In the genomic region with DNA sequence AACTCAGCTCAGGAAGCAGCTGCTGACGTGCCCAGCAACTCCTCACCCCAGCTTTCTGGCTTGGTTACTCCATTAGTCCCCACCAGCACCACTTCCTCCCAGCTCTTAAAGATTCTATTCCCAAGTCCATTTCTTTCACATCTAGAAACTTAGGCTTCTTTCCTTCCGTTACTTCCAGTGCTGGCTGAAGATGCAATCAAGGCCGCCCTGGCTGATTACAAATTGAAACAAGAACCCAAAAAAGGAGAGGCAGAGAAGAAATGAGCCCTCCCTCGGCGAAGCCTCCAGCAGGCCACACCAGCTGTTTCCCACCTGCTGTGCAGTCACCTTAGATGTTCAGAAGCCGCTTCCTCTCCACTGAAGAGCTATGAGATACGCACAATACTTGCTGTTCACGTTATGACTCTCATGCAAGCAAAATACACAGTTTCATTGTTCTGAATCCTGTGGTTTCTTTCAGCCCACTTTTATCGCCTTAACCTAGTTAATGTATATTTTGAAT, we compare ENCODE assay signal across 9 cellular contexts. TPM values are rescaled to one million over a fixed set of nuclear protein-coding genes. Genes with fewer than 3 reads are reported as not detected.
A peak's percentile ranks its signal among the peaks of the same experiment; 100 is the strongest.
DNase-seq lines count a peak whose midpoint lies in the region; ATAC-seq and TF ChIP-seq lines count a peak whose summit lies in the region.
"Had no signal": no experiment of that assay in that cellular context is flagged by ENCODE, and none has a peak within 500 bp of the region (broad histone marks: within the 10 kb centered on the region; RNA-seq: fewer than 3 reads in every experiment).

No MANE protein-coding gene starts in this region.

- in situ Hi-C loops in transverse colon (cut with MboI; ENCODE audit: low pct_ligation_motif_present in 1 of 4, low pct_unique_long_range_greater_than_20kb in 1 of 4, low sequenced_read_pairs in 3 of 4), result loop anchor here in 3 of 4 donors (5.0 to 25.0 kb wide), 4 partner anchors 46 to 519 kb away; a partner anchor contains a TSS

- no peak overlapping the region for H2AK5ac ChIP-seq in mesendoderm (ENCODE audit: low read length)

- H3K4ac ChIP-seq in mesendoderm (ENCODE audit: low read depth, low read length), result no peak overlapping the region

- TF ChIP-seq POLR2A in transverse colon (IDR thresholded peaks at IDR 0.05) (no peak), testis (IDR thresholded peaks at IDR 0.05) (no peak)

- POLR2A ChIA-PET in activated CD4-positive, alpha-beta T cell treated with anti-CD3 and anti-CD28 coated beads for 36 hours (lab: Charles Lee), result interaction anchor here (0.6 to 1.4 kb wide), 7 partner anchors 9 to 67 kb away, joined by 3 to 10 read pairs (median 4); a partner anchor contains a TSS

- 63 to 79% methylated on average over 8 to 9 of the region's 9 CpGs for WGBS in transverse colon (ENCODE audit: low coverage in 1 of 2), 2 donors
- WGBS in mesendoderm (ENCODE audit: extremely low coverage, insufficient coverage, low lambda C conversion rate), result no CpG with 5 or more reads among the region's 9 CpGs
- WGBS in testis, 2 donors, result 55 to 67% methylated on average over 9 of the region's 9 CpGs

- H4K8ac ChIP-seq in mesendoderm (ENCODE audit: low read depth, low read length), result no peak overlapping the region

- H3K27me3 Mint-ChIP-seq in activated CD4-positive, alpha-beta T cell treated with anti-CD3 and anti-CD28 coated beads for 36 hours, result no peaks in the 10 kb centered on the region

- no peak overlapping the region for H3K4me2 ChIP-seq in mesendoderm (ENCODE audit: low read length)

- H3K36me3 Mint-ChIP-seq in activated CD4-positive, alpha-beta T cell treated with anti-CD3 and anti-CD28 coated beads for 36 hours (ENCODE audit: low read depth), result peaks cover 49% of the 10 kb centered on the region

- no peak for TF ChIP-seq EP300 in transverse colon (IDR thresholded peaks at IDR 0.05; ENCODE audit: low read depth)

- H2BK5ac ChIP-seq in mesendoderm (ENCODE audit: low read length), result no peak overlapping the region

- peak overlapping the region; percentile 29 for H3K4me3 Mint-ChIP-seq in activated CD4-positive, alpha-beta T cell treated with anti-CD3 and anti-CD28 coated beads for 36 hours

- TF ChIP-seq CTCF in transverse colon (IDR thresholded peaks at IDR 0.05) (no peak), testis (IDR thresholded peaks at IDR 0.05) (no peak)

- no peak overlapping the region for H3K18ac ChIP-seq in mesendoderm (ENCODE audit: low read length)

- peaks cover 0 to 51% (median 20%) of the 10 kb centered on the region in 4 donors for H3K36me3 ChIP-seq in transverse colon
- H3K36me3 ChIP-seq in mesendoderm (ENCODE audit: control insufficient read depth, insufficient read depth, low read length), result peaks cover 2% of the 10 kb centered on the region
- H3K36me3 ChIP-seq in testis (ENCODE audit: low read depth, missing control alignments), result no peaks in the 10 kb centered on the region

- no peaks in the 10 kb centered on the region for H3K79me1 ChIP-seq in mesendoderm (ENCODE audit: low read length)

- H3K9ac ChIP-seq in mesendoderm (ENCODE audit: low read length), result no peak overlapping the region

- CTCF ChIA-PET in activated CD4-positive, alpha-beta T cell treated with anti-CD3 and anti-CD28 coated beads for 36 hours (lab: Charles Lee), result interaction anchor here (0.7 to 12.8 kb wide), 13 partner anchors 10 to 382 kb away, joined by 3 to 270 read pairs (median 4); a partner anchor contains a TSS

- H3K4me3 ChIP-seq in transverse colon, result no peak overlapping the region
- no peak overlapping the region for H3K4me3 ChIP-seq in mesendoderm (ENCODE audit: low read length)
- H3K4me3 ChIP-seq in testis, result no peak overlapping the region

- H2BK15ac ChIP-seq in mesendoderm (replicated peaks; ENCODE audit: low read depth), result no peak overlapping the region

- intact Hi-C loops in activated CD4-positive, alpha-beta T cell treated with anti-CD3 and anti-CD28 coated beads for 36 hours (cut with DNase I, micrococcal nuclease), result loop anchor here (1.0 to 10.0 kb wide), 4 partner anchors 49 to 386 kb away; no protein-coding TSS in a partner anchor
- intact Hi-C loops in transverse colon (cut with DNase I; ENCODE audit: low total_unique reads) (loop anchor here (10.0 kb wide), 1 partner anchor 1614 kb away; a partner anchor contains a TSS), testis (cut with DNase I; ENCODE audit: low total_unique reads) (no loop called here)

- no peak overlapping the region for H2BK120ac ChIP-seq in mesendoderm (ENCODE audit: low read depth, low read length)

- no peaks in the 10 kb centered on the region for H3K9me3 ChIP-seq in transverse colon
- no peaks in the 10 kb centered on the region for H3K9me3 ChIP-seq in testis

- no peaks in the 10 kb centered on the region for H3K9me3 Mint-ChIP-seq in activated CD4-positive, alpha-beta T cell treated with anti-CD3 and anti-CD28 coated beads for 36 hours (ENCODE audit: low read depth)

- no peaks in the 10 kb centered on the region for H3K79me2 ChIP-seq in mesendoderm (ENCODE audit: control insufficient read depth, insufficient read depth, low read length)

- no peak overlapping the region for H3K56ac ChIP-seq in mesendoderm (ENCODE audit: low read length)

- peak overlapping the region; percentile 53 to 74 (median 63) for H3K27ac ChIP-seq in transverse colon
- no peak overlapping the region for H3K27ac ChIP-seq in mesendoderm (ENCODE audit: low read depth, low read length)
- H3K27ac ChIP-seq in testis, result no peak overlapping the region

- peak; percentile 86 for DNase-seq in activated CD4-positive, alpha-beta T cell treated with anti-CD3 and anti-CD28 coated beads for 36 hours
- DNase-seq in germinal center (ENCODE audit: low spot score) (peak; percentile 46), transverse colon (peak; percentile 57), mesendoderm (no peak), testis (no peak), NCI-H1930 (lab: John Stamatoyannopoulos, UW) (no peak)

- no peak overlapping the region for H3K23ac ChIP-seq in mesendoderm (ENCODE audit: low read length)

- peak overlapping the region; percentile 89 for H3K27ac Mint-ChIP-seq in activated CD4-positive, alpha-beta T cell treated with anti-CD3 and anti-CD28 coated beads for 36 hours

- peaks cover 84% of the 10 kb centered on the region for H3K4me1 Mint-ChIP-seq in activated CD4-positive, alpha-beta T cell treated with anti-CD3 and anti-CD28 coated beads for 36 hours

- peaks cover 7 to 65% (median 17%) of the 10 kb centered on the region in 4 donors for H3K4me1 ChIP-seq in transverse colon
- H3K4me1 ChIP-seq in mesendoderm (ENCODE audit: control insufficient read depth, low read depth, low read length), result no peaks in the 10 kb centered on the region
- peaks cover 25% of the 10 kb centered on the region for H3K4me1 ChIP-seq in testis

- ATAC-seq in GM19351 (IDR thresholded peaks at IDR 0.05; ENCODE audit: unreplicated experiment), result peak; percentile 83
- peak; percentile 77 for ATAC-seq in HG03196 (IDR thresholded peaks at IDR 0.05; ENCODE audit: unreplicated experiment)
- ATAC-seq in activated CD4-positive, alpha-beta T cell treated with anti-CD3 and anti-CD28 coated beads for 36 hours, result peak; percentile 87
- ATAC-seq: Panc1 had no signal

- no peaks in the 10 kb centered on the region for H3K27me3 ChIP-seq in transverse colon
- no peaks in the 10 kb centered on the region for H3K27me3 ChIP-seq in mesendoderm (ENCODE audit: insufficient read depth, low read length, poor library complexity)
- H3K27me3 ChIP-seq in testis, result no peaks in the 10 kb centered on the region

- no peak overlapping the region for H4K5ac ChIP-seq in mesendoderm (ENCODE audit: low read length)

RNA-seq across cellular contexts. Expression of a gene that starts 6.3 kb away (rescaled TPM):
- total RNA-seq in activated CD4-positive, alpha-beta T cell treated with anti-CD3 and anti-CD28 coated beads for 36 hours, result 10 to 100 TPM; 67.3 to 83.8 TPM
- total RNA-seq in transverse colon, result 100 to 1,000 TPM; 113 to 155 (median 130) TPM
- 67.0 TPM for polyA plus RNA-seq in mesendoderm (2013, experiment 1 of 2)
- 63.2 TPM for polyA plus RNA-seq in mesendoderm (2013, experiment 2 of 2)
- total RNA-seq in testis, result 100 to 1,000 TPM; 221 to 238 TPM
- 217 TPM for polyA plus RNA-seq in testis (ENCODE audit: insufficient read depth, low read depth, low replicate concordance)

RNA-seq across cellular contexts. Expression of a gene that starts 7.7 kb away (rescaled TPM):
- total RNA-seq in activated CD4-positive, alpha-beta T cell treated with anti-CD3 and anti-CD28 coated beads for 36 hours, result 10 to 100 TPM; 69.3 to 87.1 TPM
- total RNA-seq in transverse colon, result 100 to 1,000 TPM in 1 of 4 donors, 10 to 100 TPM in 3; 25.3 to 177 (median 77.4) TPM
- 44.4 TPM for polyA plus RNA-seq in mesendoderm (2013, experiment 1 of 2)
- polyA plus RNA-seq in mesendoderm (2013, experiment 2 of 2), result 44.8 TPM
- total RNA-seq in testis, result 100 to 1,000 TPM; 115 to 116 TPM
- polyA plus RNA-seq in testis (ENCODE audit: insufficient read depth, low read depth, low replicate concordance), result 48.6 TPM

RNA-seq across cellular contexts. Expression of a gene that starts 29.2 kb away (rescaled TPM):
- total RNA-seq in activated CD4-positive, alpha-beta T cell treated with anti-CD3 and anti-CD28 coated beads for 36 hours, result under 1 TPM; 0.21 to 0.28 TPM
- 10 to 100 TPM in 2 of 4 donors, 1 to 10 TPM in 2; 3.3 to 18.3 (median 9.7) TPM for total RNA-seq in transverse colon
- polyA plus RNA-seq in mesendoderm (2013, experiment 1 of 2), result 0.14 TPM
- polyA plus RNA-seq in mesendoderm (2013, experiment 2 of 2), result 0.13 TPM
- total RNA-seq in testis, result 1 to 10 TPM; 5.3 to 9.6 TPM
- 17.1 TPM for polyA plus RNA-seq in testis (ENCODE audit: insufficient read depth, low read depth, low replicate concordance)

RNA-seq across cellular contexts. Expression of a gene that starts 53.6 kb away (rescaled TPM):
- 1 to 10 TPM; 3.5 to 4.5 TPM for total RNA-seq in activated CD4-positive, alpha-beta T cell treated with anti-CD3 and anti-CD28 coated beads for 36 hours
- total RNA-seq in transverse colon, result 1 to 10 TPM; 1.1 to 9.6 (median 6.2) TPM
- polyA plus RNA-seq in mesendoderm (2013, experiment 1 of 2), result 2.1 TPM
- polyA plus RNA-seq in mesendoderm (2013, experiment 2 of 2), result 2.2 TPM
- 10 to 100 TPM; 10.0 to 10.5 TPM for total RNA-seq in testis
- 16.7 TPM for polyA plus RNA-seq in testis (ENCODE audit: insufficient read depth, low read depth, low replicate concordance)

Comparison
In these comparisons a context has a peak if more than half of its experiments do, and no peak if none do; other contexts are left out.
1. DNase-seq: peak in activated CD4-positive, alpha-beta T cell treated with anti-CD3 and anti-CD28 coated beads for 36 hours (single experiment), germinal center (single experiment) and transverse colon (single experiment); none in mesendoderm (single experiment), testis (single experiment) and NCI-H1930 (0 of 2).
2. H3K27ac ChIP-seq: peak in transverse colon (4 of 4); none in mesendoderm (single experiment) and testis (0 of 2).
3. Peak in every context shown above with its lines, with median percentiles within 50 percentile points of each other: ATAC-seq.